In genomic region chr1:10253755-10254154, GRCh38 we compare ENCODE assay signal across 8 cellular contexts. TPM values are rescaled to one million over a fixed set of nuclear protein-coding genes. Genes with fewer than 3 reads are reported as not detected.
A peak's percentile ranks its signal among the peaks of the same experiment; 100 is the strongest.
DNase-seq lines count a peak whose midpoint lies in the region; ATAC-seq and TF ChIP-seq lines count a peak whose summit lies in the region.

No MANE protein-coding gene starts in this region.

- no peak overlapping the region for H3K4me3 ChIP-seq in IMR-90 (ENCODE audit: insufficient read depth, low read depth, low read length)
- H3K4me3 ChIP-seq in mammary epithelial cell (replicated peaks in 1 of 3; ENCODE audit: insufficient read depth in 1 of 3, low read depth in 2 of 3, low read length in 3 of 3): no peak overlapping the region
- no peak overlapping the region for H3K4me3 ChIP-seq in right lobe of liver

- dilution Hi-C loops in IMR-90 (cut with HindIII; ENCODE audit: low sequenced_read_pairs, unreplicated experiment) (no loop called here), mammary epithelial cell (cut with HindIII; ENCODE audit: low sequenced_read_pairs) (loop anchor here (5.0 kb wide), 1 partner anchor 41 kb away; the partner anchor contains the start of gene KIF1B)

- no peak overlapping the region for H3K27ac ChIP-seq in IMR-90 (ENCODE audit: insufficient read depth, low read length)
- no peak overlapping the region for H3K27ac ChIP-seq in mammary epithelial cell (ENCODE audit: insufficient read depth, low read depth, low read length)
- no peak overlapping the region for H3K27ac ChIP-seq in right lobe of liver

- peak; percentile 90 for ATAC-seq in IMR-90 (ENCODE audit: low read depth)
- peak; percentile 62 to 75 (median 64) for ATAC-seq in right lobe of liver
- ATAC-seq in GM19397 (IDR thresholded peaks at IDR 0.05; ENCODE audit: unreplicated experiment): no peak
- ATAC-seq in HG03097 (IDR thresholded peaks at IDR 0.05; ENCODE audit: low FRiP score, unreplicated experiment): no peak

- intact Hi-C loops in IMR-90 (cut with micrococcal nuclease): loop anchor here (2.0 kb wide), 1 partner anchor 43 kb away; the partner anchor contains the start of gene KIF1B
- intact Hi-C loops in mammary epithelial cell (cut with micrococcal nuclease): no loop called here
- intact Hi-C loops in right lobe of liver (cut with DNase I): no loop called here

- H2BK5ac ChIP-seq in IMR-90 (ENCODE audit: low read depth, low read length, poor library complexity, severe bottlenecking): no peak overlapping the region

- peaks cover 5% of the 10 kb centered on the region for H3K36me3 ChIP-seq in IMR-90 (ENCODE audit: control insufficient read depth, insufficient read depth, low read length)
- peaks cover 5% of the 10 kb centered on the region for H3K36me3 ChIP-seq in mammary epithelial cell (ENCODE audit: insufficient read depth, low read length)
- peaks cover 0 to 10% (median 1%) of the 10 kb centered on the region in 4 donors for H3K36me3 ChIP-seq in right lobe of liver

- H3K9ac ChIP-seq in IMR-90 (ENCODE audit: low read depth, low read length) (no peak overlapping the region), mammary epithelial cell (ENCODE audit: insufficient read depth, low read length) (no peak overlapping the region)

- H2BK20ac ChIP-seq in IMR-90 (ENCODE audit: low read depth, low read length): no peak overlapping the region

- peaks cover 16% of the 10 kb centered on the region for H3K9me1 ChIP-seq in IMR-90 (ENCODE audit: insufficient read depth, low read length)

- H2AK9ac ChIP-seq in IMR-90 (replicated peaks; ENCODE audit: low read depth, low read length, poor library complexity): no peak overlapping the region

- peak overlapping the region; percentile 0; the same call in 1 of the 2 replicates for H3K4me2 ChIP-seq in IMR-90 (ENCODE audit: low read depth, low read length)
- H3K4me2 ChIP-seq in mammary epithelial cell (ENCODE audit: insufficient read depth, low read depth, low read length): no peak overlapping the region

- H3K9me3 ChIP-seq in IMR-90 (ENCODE audit: control insufficient read depth, insufficient read depth, low read length) (no peaks in the 10 kb centered on the region), mammary epithelial cell (replicated peaks; ENCODE audit: insufficient read depth, low read length) (no peaks in the 10 kb centered on the region), right lobe of liver (no peaks in the 10 kb centered on the region)

- no peak for TF ChIP-seq RAD21 in IMR-90 (IDR thresholded peaks at IDR 0.05; ENCODE audit: low read length)

- H3K23ac ChIP-seq in IMR-90 (ENCODE audit: low read depth, low read length): peak overlapping the region; percentile 46; the same call in 1 of the 2 replicates

- no peak for TF ChIP-seq POLR2A in IMR-90 (IDR thresholded peaks at IDR 0.05; ENCODE audit: low read depth, low read length)
- TF ChIP-seq POLR2A in right lobe of liver (IDR thresholded peaks at IDR 0.05): no peak

- H3K27me3 ChIP-seq in IMR-90 (ENCODE audit: control insufficient read depth, insufficient read depth, low read length) (no peaks in the 10 kb centered on the region), mammary epithelial cell (ENCODE audit: insufficient read depth, low read length) (no peaks in the 10 kb centered on the region), right lobe of liver (no peaks in the 10 kb centered on the region)

- no peak overlapping the region for H4K91ac ChIP-seq in IMR-90 (ENCODE audit: insufficient read depth, low read depth, low read length)

- TF ChIP-seq CTCF in IMR-90 (conservative IDR thresholded peaks at IDR 0.05; ENCODE audit: low read depth, low read length): no peak
- no peak for TF ChIP-seq CTCF in mammary epithelial cell (conservative IDR thresholded peaks at IDR 0.05 in 1 of 2, IDR thresholded peaks at IDR 0.05 in 1 of 2; ENCODE audit: extremely low read depth in 1 of 2, insufficient read depth in 1 of 2, low read depth in 1 of 2, low read length in 2 of 2)
- no peak for TF ChIP-seq CTCF in right lobe of liver (IDR thresholded peaks at IDR 0.05)

- in situ Hi-C loops in IMR-90 (cut with MboI; ENCODE audit: low sequenced_read_pairs) (no loop called here), mammary epithelial cell (cut with MboI; ENCODE audit: low sequenced_read_pairs in 2 of 2) (no loop called here)

- peaks cover 30 to 73% of the 10 kb centered on the region in 2 experiments for H3K79me1 ChIP-seq in IMR-90 (ENCODE audit: low read depth in 1 of 2, low read length in 2 of 2)

- no peak overlapping the region for H2BK15ac ChIP-seq in IMR-90 (ENCODE audit: low read depth, low read length)

- peak; percentile 43 for DNase-seq in A172 (ENCODE audit: low spot score)
- DNase-seq in IMR-90: peak; percentile 90
- DNase-seq in mammary epithelial cell: peak; percentile 61
- no peak for DNase-seq in right lobe of liver
- no peak for DNase-seq in NCI-H187 (lab: John Stamatoyannopoulos, UW)
- no peak for DNase-seq in germinal center (ENCODE audit: low spot score)

- peaks cover 66% of the 10 kb centered on the region for H3K79me2 ChIP-seq in mammary epithelial cell (ENCODE audit: insufficient read depth, low read length)

- BruUV-seq in IMR-90 (replicated peaks; lab: Mats Ljungman, UMichigan) (no TSS peak), mammary epithelial cell (replicated peaks; lab: Mats Ljungman, UMichigan) (no TSS peak)

- H4K5ac ChIP-seq in IMR-90 (ENCODE audit: low read depth, low read length): no peak overlapping the region

- 40% methylated on average over 2 of the region's 3 CpGs; no CpG with 5 or more reads in 1 of the 2 experiments for WGBS in IMR-90 (ENCODE audit: extremely low coverage in 2 of 2, insufficient read length in 1 of 2), 2 experiments
- WGBS in mammary epithelial cell (ENCODE audit: low coverage, missing lambda C conversion rate): 20% methylated on average over 3 of the region's 3 CpGs
- 39% methylated on average over 3 of the region's 3 CpGs for WGBS in right lobe of liver (ENCODE audit: insufficient coverage, low coverage, low lambda C conversion rate, missing lambda C conversion rate)

- no peak overlapping the region for H2AFZ ChIP-seq in IMR-90 (replicated peaks; ENCODE audit: low read length, poor library complexity)
- H2AFZ ChIP-seq in mammary epithelial cell (ENCODE audit: low read depth, low read length): no peak overlapping the region

- no peak overlapping the region for H2AK5ac ChIP-seq in IMR-90 (ENCODE audit: low read depth, low read length)

- no peak overlapping the region for H4K8ac ChIP-seq in IMR-90 (ENCODE audit: low read depth in 2 of 2, low read length in 2 of 2)

- CTCF ChIA-PET in IMR-90 (lab: Yijun Ruan, JAX) (interaction anchor here (0.6 kb wide), 1 partner anchor 680 kb away, joined by 3 read pairs; no protein-coding TSS in a partner anchor), mammary epithelial cell (lab: Charles Lee; ENCODE audit: low non-redundant PET) (no interaction called here)

- no peak overlapping the region for H3K56ac ChIP-seq in IMR-90 (ENCODE audit: extremely low read depth, insufficient read depth, low read length)

- peaks cover 7% of the 10 kb centered on the region; the same call in 1 of the 2 replicates for H3K4me1 ChIP-seq in IMR-90 (ENCODE audit: control insufficient read depth, insufficient read depth, low read length)
- H3K4me1 ChIP-seq in mammary epithelial cell (ENCODE audit: insufficient read depth, low read length): peaks cover 7% of the 10 kb centered on the region
- H3K4me1 ChIP-seq in right lobe of liver: peaks cover 0 to 13% (median 3%) of the 10 kb centered on the region in 4 donors

- no peak overlapping the region for H3K18ac ChIP-seq in IMR-90 (ENCODE audit: low read depth, low read length)

- no peak overlapping the region for H3K4ac ChIP-seq in IMR-90 (ENCODE audit: low read depth, low read length)

- no peak overlapping the region; the same call in 1 of the 2 replicates for H3K14ac ChIP-seq in IMR-90 (replicated peaks; ENCODE audit: low read depth, low read length)

- no peak overlapping the region for H2BK120ac ChIP-seq in IMR-90 (ENCODE audit: low read depth, low read length)

- peaks cover 59% of the 10 kb centered on the region for H4K20me1 ChIP-seq in IMR-90 (ENCODE audit: insufficient read depth, low read length)
- H4K20me1 ChIP-seq in mammary epithelial cell (ENCODE audit: insufficient read depth, low read length): no peaks in the 10 kb centered on the region

- POLR2A ChIA-PET in IMR-90 (lab: Charles Lee; ENCODE audit: unreplicated experiment): no interaction called here

TF ChIP-seq in IMR-90, 13 proteins besides CTCF, POLR2A, EP300 and RAD21 (continues in another document):
- no peak for TF ChIP-seq FOS (IDR thresholded peaks at IDR 0.05; ENCODE audit: low read depth, low read length)
- TF ChIP-seq CEBPB (IDR thresholded peaks at IDR 0.05; ENCODE audit: low read depth, low read length): peak; percentile 78
- no peak for TF ChIP-seq CHD1 (IDR thresholded peaks at IDR 0.05; ENCODE audit: low read depth, low read length)
- no peak for TF ChIP-seq MXI1 (IDR thresholded peaks at IDR 0.05; ENCODE audit: borderline replicate concordance, low read depth, low read length)
- TF ChIP-seq ELK1 (IDR thresholded peaks at IDR 0.05; ENCODE audit: borderline replicate concordance, low read depth, low read length): no peak
- TF ChIP-seq NFE2L2 (IDR thresholded peaks at IDR 0.05; ENCODE audit: low read depth, low read length): no peak
- peak; percentile 49 for TF ChIP-seq USF2 (IDR thresholded peaks at IDR 0.05; ENCODE audit: low read depth, low read length)

RNA-seq across cellular contexts. Expression of gene KIF1B, which starts 43.4 kb away (rescaled TPM):
- 16.1 and 18.9 TPM in 2 replicates for total RNA-seq in A172 (2014; rRNA removed; shearing (Covaris generic))
- total RNA-seq in IMR-90 (2012; rRNA removed): 21.1 and 32.5 TPM in 2 replicates
- 12.3 and 13.0 TPM in 2 replicates for polyA plus RNA-seq in IMR-90 (2012; rRNA removed)
- 3.3 and 8.1 TPM in 2 replicates for polyA plus RNA-seq in IMR-90 (2012; cell fraction: cytosol; rRNA removed)
- 4.9 and 16.7 TPM in 2 replicates for polyA plus RNA-seq in IMR-90 (2012; cell fraction: nucleus; rRNA removed; ENCODE audit: low replicate concordance)
- 10 to 100 TPM; 24.7 to 36.2 TPM for total RNA-seq in mammary epithelial cell
- 13.3 TPM for polyA plus RNA-seq in mammary epithelial cell
- polyA minus RNA-seq in mammary epithelial cell: 36.9 TPM
- 10 to 100 TPM; 21.7 to 29.4 (median 23.2) TPM for total RNA-seq in right lobe of liver

Comparison
In these comparisons a context has a peak if more than half of its experiments do, and no peak if none do; other contexts are left out.
1. DNase-seq: peak in A172 (single experiment), IMR-90 (single experiment) and mammary epithelial cell (single experiment); none in right lobe of liver (0 of 3), NCI-H187 (0 of 2) and germinal center (single experiment).
2. ATAC-seq: peak in IMR-90 (single experiment) and right lobe of liver (4 of 4); none in GM19397 (single experiment) and HG03097 (single experiment).